Comparison of ENCODE assay signal across 10 cellular contexts in genomic region chr7:30162133-30162532, GRCh38. TPM values are rescaled to one million over a fixed set of nuclear protein-coding genes. Genes with fewer than 3 reads are reported as not detected.
DNase-seq lines count a peak whose midpoint lies in the region; ATAC-seq, FAIRE-seq and TF ChIP-seq lines count a peak whose summit lies in the region.
"Had no signal": no experiment of that assay in that cellular context is flagged by ENCODE, and none has a peak within 500 bp of the region (broad histone marks: within the 10 kb centered on the region; RNA-seq: fewer than 3 reads in every experiment).

No MANE protein-coding gene starts in this region.

- no peak overlapping the region for H3K27ac ChIP-seq in A549
- H3K27ac ChIP-seq: ovary had no signal

- CTCF ChIA-PET in A549 (lab: Yijun Ruan, JAX), result interaction anchor here (0.6 to 4.5 kb wide), 6 partner anchors 19 to 578 kb away, joined by 3 to 42 read pairs (median 3); no protein-coding TSS in a partner anchor
- CTCF ChIA-PET in activated CD8-positive, alpha-beta T cell treated with anti-CD3 and anti-CD28 coated beads, Interleukin-2, amount 10 ng/mL, durations not matched to agents 7 days and 5 days (lab: Charles Lee), result interaction anchor here (1.0 to 4.1 kb wide), 7 partner anchors 13 to 316 kb away, joined by 3 to 35 read pairs (median 4); partner anchors contain the start of gene NOD1

- no peak for TF ChIP-seq POLR2A in A549 (IDR thresholded peaks at IDR 0.05; ENCODE audit: low read length)

- ATAC-seq in A549 (no peak), memory B cell (ENCODE audit: low read depth) (no peak), HG02840 (IDR thresholded peaks at IDR 0.05; ENCODE audit: low FRiP score, unreplicated experiment) (no peak), GM18517 (IDR thresholded peaks at IDR 0.05; ENCODE audit: unreplicated experiment) (no peak)
- no peak for ATAC-seq in activated CD8-positive, alpha-beta T cell treated with anti-CD3 and anti-CD28 coated beads, Interleukin-2, amount 10 ng/mL, durations not matched to agents 7 days and 5 days

- no peak for DNase-seq in A549 (ENCODE audit: low read depth in 1 of 2, low spot score in 1 of 2)
- no peak for DNase-seq in HFFc6
- DNase-seq in activated CD8-positive, alpha-beta T cell treated with anti-CD3 and anti-CD28 coated beads, Interleukin-2, amount 10 ng/mL, durations not matched to agents 7 days and 5 days, result no peak
- no peak for DNase-seq in memory B cell (ENCODE audit: low spot score in 2 of 2)
- DNase-seq in NCI-H524 (lab: John Stamatoyannopoulos, UW), result no peak
- no peak for DNase-seq in stimulated activated CD4-positive, alpha-beta T cell treated with anti-CD3 and anti-CD28 coated beads, Interleukin-1b, Interleukin-23, amount 100 ng/mL, for 48 hours
- DNase-seq: endodermal cell, ovary had no signal

- no peak for FAIRE-seq in A549 (lab: Jason Lieb, UNC)

- H3K9me3 ChIP-seq in A549, result no peaks in the 10 kb centered on the region
- H3K9me3 ChIP-seq: ovary had no signal

- TF ChIP-seq RAD21 in A549 (conservative IDR thresholded peaks at IDR 0.05 in 1 of 2, IDR thresholded peaks at IDR 0.05 in 1 of 2), result no peak

- H3K4me1 Mint-ChIP-seq in HFFc6 (ENCODE audit: low read depth), result peaks cover 33% of the 10 kb centered on the region
- peaks cover 65% of the 10 kb centered on the region for H3K4me1 Mint-ChIP-seq in activated CD8-positive, alpha-beta T cell treated with anti-CD3 and anti-CD28 coated beads, Interleukin-2, amount 10 ng/mL, durations not matched to agents 7 days and 5 days (ENCODE audit: low read depth)
- peaks cover 37% of the 10 kb centered on the region for H3K4me1 Mint-ChIP-seq in memory B cell

- peaks cover 22% of the 10 kb centered on the region for H3K4me1 ChIP-seq in A549

- H3K9me3 Mint-ChIP-seq in HFFc6 (no peaks in the 10 kb centered on the region), memory B cell (no peaks in the 10 kb centered on the region)
- no peaks in the 10 kb centered on the region for H3K9me3 Mint-ChIP-seq in activated CD8-positive, alpha-beta T cell treated with anti-CD3 and anti-CD28 coated beads, Interleukin-2, amount 10 ng/mL, durations not matched to agents 7 days and 5 days (ENCODE audit: insufficient read depth)
- H3K9me3 Mint-ChIP-seq: endodermal cell had no signal

- no peak for TF ChIP-seq CTCF in A549 (IDR thresholded peaks at IDR 0.05)
- TF ChIP-seq CTCF in HFFc6 (IDR thresholded peaks at IDR 0.05), result no peak

- H3K4me2 ChIP-seq in A549, result peak overlapping the region; percentile 79

- peak overlapping the region; percentile 84; the same call in 1 of the 2 replicates for H3K4me3 Mint-ChIP-seq in HFFc6
- H3K4me3 Mint-ChIP-seq in activated CD8-positive, alpha-beta T cell treated with anti-CD3 and anti-CD28 coated beads, Interleukin-2, amount 10 ng/mL, durations not matched to agents 7 days and 5 days, result peak overlapping the region; percentile 59
- H3K4me3 Mint-ChIP-seq in memory B cell, result no peak overlapping the region
- H3K4me3 Mint-ChIP-seq: endodermal cell had no signal

- H3K36me3 Mint-ChIP-seq in HFFc6 (ENCODE audit: low read depth), result no peaks in the 10 kb centered on the region
- H3K36me3 Mint-ChIP-seq in activated CD8-positive, alpha-beta T cell treated with anti-CD3 and anti-CD28 coated beads, Interleukin-2, amount 10 ng/mL, durations not matched to agents 7 days and 5 days (ENCODE audit: low read depth), result no peaks in the 10 kb centered on the region
- H3K36me3 Mint-ChIP-seq in memory B cell, result no peaks in the 10 kb centered on the region

- peaks cover 3% of the 10 kb centered on the region; the same call in 1 of the 2 replicates for H3K27me3 Mint-ChIP-seq in HFFc6 (ENCODE audit: insufficient read depth)
- no peaks in the 10 kb centered on the region for H3K27me3 Mint-ChIP-seq in activated CD8-positive, alpha-beta T cell treated with anti-CD3 and anti-CD28 coated beads, Interleukin-2, amount 10 ng/mL, durations not matched to agents 7 days and 5 days (ENCODE audit: low read depth)
- no peaks in the 10 kb centered on the region for H3K27me3 Mint-ChIP-seq in memory B cell

- WGBS in A549 (ENCODE audit: missing lambda C conversion rate), result 81% methylated on average over 3 of the region's 3 CpGs

- POLR2A ChIA-PET in A549 (lab: Yijun Ruan, JAX), result no interaction called here
- POLR2A ChIA-PET in activated CD8-positive, alpha-beta T cell treated with anti-CD3 and anti-CD28 coated beads, Interleukin-2, amount 10 ng/mL, durations not matched to agents 7 days and 5 days (lab: Charles Lee), result interaction anchor here (2.4 kb wide), 1 partner anchor 14 kb away, joined by 5 read pairs; no protein-coding TSS in a partner anchor

- no peak overlapping the region for H3K4me3 ChIP-seq in A549
- H3K4me3 ChIP-seq: ovary had no signal

- TF ChIP-seq EP300 in A549 (IDR thresholded peaks at IDR 0.05), result no peak

- H3K27ac Mint-ChIP-seq in HFFc6 (peak overlapping the region; percentile 83; the same call in 1 of the 2 replicates), memory B cell (peak overlapping the region; percentile 48)
- peak overlapping the region; percentile 89 for H3K27ac Mint-ChIP-seq in activated CD8-positive, alpha-beta T cell treated with anti-CD3 and anti-CD28 coated beads, Interleukin-2, amount 10 ng/mL, durations not matched to agents 7 days and 5 days
- H3K27ac Mint-ChIP-seq: endodermal cell had no signal

TF ChIP-seq in A549, 52 proteins besides CTCF, POLR2A, EP300 and RAD21:
- TF ChIP-seq GATA3 (IDR thresholded peaks at IDR 0.05; ENCODE audit: borderline replicate concordance), result no peak
- TF ChIP-seq EHF (CRISPR knock-in tag; IDR thresholded peaks at IDR 0.05), result no peak
- no peak for TF ChIP-seq ESRRA (IDR thresholded peaks at IDR 0.05; ENCODE audit: borderline replicate concordance, low read length)
- TF ChIP-seq TFCP2L1 (CRISPR knock-in tag; IDR thresholded peaks at IDR 0.05), result no peak
- no peak for TF ChIP-seq FOSB (CRISPR knock-in tag; IDR thresholded peaks at IDR 0.05)
- TF ChIP-seq HOXA7 (CRISPR knock-in tag; IDR thresholded peaks at IDR 0.05), result no peak
- TF ChIP-seq MYC (IDR thresholded peaks at IDR 0.05; ENCODE audit: borderline replicate concordance, low read length), result no peak
- no peak for TF ChIP-seq MAZ (IDR thresholded peaks at IDR 0.05; ENCODE audit: borderline replicate concordance, low read depth, low read length)
- TF ChIP-seq ZC3H11A (IDR thresholded peaks at IDR 0.05), result no peak
- no peak for TF ChIP-seq PHF8 (IDR thresholded peaks at IDR 0.05; ENCODE audit: borderline replicate concordance, low read depth)
- no peak for TF ChIP-seq KDM1A (IDR thresholded peaks at IDR 0.05; ENCODE audit: low read depth)
- no peak for TF ChIP-seq TP53 (CRISPR knock-in tag; IDR thresholded peaks at IDR 0.05)
- no peak for TF ChIP-seq CHD4 (IDR thresholded peaks at IDR 0.05; ENCODE audit: borderline replicate concordance)
- TF ChIP-seq ZFP36 (IDR thresholded peaks at IDR 0.05; ENCODE audit: borderline replicate concordance, partially characterized antibody), result no peak
TF ChIP-seq in A549: peak in this region for 0.

RNA-seq across cellular contexts. Expression of gene MTURN, which starts 27.3 kb away (rescaled TPM):
- polyA plus RNA-seq in A549 (2011; rRNA removed) (2.5 and 2.7 TPM in 2 replicates), A549 (2017; fragmentation: RNase III; extraction: RNeasy Plus Mini Kit Qiagen cat#74134 plus additional on column Dnase treatment) (2.2 to 2.4 TPM (median 2.3 TPM) in 3 replicates)
- polyA plus RNA-seq in A549 (2012; cell fraction: cytosol; rRNA removed), result 1.1 and 1.5 TPM in 2 replicates
- polyA plus RNA-seq in A549 (2012; cell fraction: nucleus; rRNA removed), result 1.2 and 1.5 TPM in 2 replicates
- polyA minus RNA-seq in A549 (2011; rRNA and poly(A)+ RNA removed), result 1.4 and 1.6 TPM in 2 replicates
- total RNA-seq in HFFc6 (2021; fragmentation: NEBNext Ultra II Directional; extraction: Animal tissue kit (Norgen Biotek cat#: 25700)), result 1 to 10 TPM; 4.3 to 7.1 (median 5.9) TPM
- total RNA-seq in activated CD8-positive, alpha-beta T cell treated with anti-CD3 and anti-CD28 coated beads, Interleukin-2, amount 10 ng/mL, durations not matched to agents 7 days and 5 days, result 1 to 10 TPM; 1.1 to 1.3 TPM
